Comparison of ENCODE assay signal across 8 cellular contexts in genomic region chr6:106546322-106547052, GRCh38.
DNase-seq lines count a peak whose midpoint lies in the region; ATAC-seq and TF ChIP-seq lines count a peak whose summit lies in the region.

No MANE protein-coding gene starts in this region.

- DNase-seq in EH (ENCODE audit: low read depth) (peak; percentile 77), NCI-H226 (peak; percentile 78), coronary artery (ENCODE audit: low spot score) (no peak), renal cortical epithelial cell (ENCODE audit: low read depth) (peak; percentile 93), esophagus muscularis mucosa (ENCODE audit: extremely low spot score) (no peak), NCI-H146 (lab: John Stamatoyannopoulos, UW) (no peak)

- TF ChIP-seq CTCF in coronary artery (IDR thresholded peaks at IDR 0.05), result no peak
- no peak for TF ChIP-seq CTCF in esophagus muscularis mucosa (IDR thresholded peaks at IDR 0.05)

- peak overlapping the region; percentile 1 to 55 for H3K27ac ChIP-seq in coronary artery
- H3K27ac ChIP-seq in esophagus muscularis mucosa (replicated peaks in 1 of 4), result peak overlapping the region in 2 of 4 donors; percentile 12 to 41

- no peaks in the 10 kb centered on the region for H3K27me3 ChIP-seq in esophagus muscularis mucosa

- ATAC-seq in HG03571 (IDR thresholded peaks at IDR 0.05; ENCODE audit: unreplicated experiment), result no peak
- ATAC-seq in HG02588 (IDR thresholded peaks at IDR 0.05; ENCODE audit: unreplicated experiment), result no peak

- no peak for TF ChIP-seq POLR2A in esophagus muscularis mucosa (IDR thresholded peaks at IDR 0.05; ENCODE audit: low read depth)

- intact Hi-C loops in esophagus muscularis mucosa (cut with DNase I), result no loop called here

- no peaks in the 10 kb centered on the region for H3K9me3 ChIP-seq in esophagus muscularis mucosa

- H3K4me3 ChIP-seq in coronary artery (no peak overlapping the region), esophagus muscularis mucosa (no peak overlapping the region)

- WGBS in esophagus muscularis mucosa, result 39% methylated on average over 2 of the region's 2 CpGs

- TF ChIP-seq EP300 in esophagus muscularis mucosa (IDR thresholded peaks at IDR 0.05), result no peak

- H3K36me3 ChIP-seq in esophagus muscularis mucosa, result no peaks in the 10 kb centered on the region

- H3K4me1 ChIP-seq in esophagus muscularis mucosa, result peaks cover 8 to 17% (median 10%) of the 10 kb centered on the region in 4 donors

Comparison
In these comparisons a context has a peak if more than half of its experiments do, and no peak if none do; other contexts are left out.
1. DNase-seq: peak in EH (single experiment), NCI-H226 (single experiment) and renal cortical epithelial cell (single experiment); none in coronary artery (single experiment), esophagus muscularis mucosa (single experiment) and NCI-H146 (single experiment).